ENCODE assay signal across 1 cellular context in the genomic region with DNA sequence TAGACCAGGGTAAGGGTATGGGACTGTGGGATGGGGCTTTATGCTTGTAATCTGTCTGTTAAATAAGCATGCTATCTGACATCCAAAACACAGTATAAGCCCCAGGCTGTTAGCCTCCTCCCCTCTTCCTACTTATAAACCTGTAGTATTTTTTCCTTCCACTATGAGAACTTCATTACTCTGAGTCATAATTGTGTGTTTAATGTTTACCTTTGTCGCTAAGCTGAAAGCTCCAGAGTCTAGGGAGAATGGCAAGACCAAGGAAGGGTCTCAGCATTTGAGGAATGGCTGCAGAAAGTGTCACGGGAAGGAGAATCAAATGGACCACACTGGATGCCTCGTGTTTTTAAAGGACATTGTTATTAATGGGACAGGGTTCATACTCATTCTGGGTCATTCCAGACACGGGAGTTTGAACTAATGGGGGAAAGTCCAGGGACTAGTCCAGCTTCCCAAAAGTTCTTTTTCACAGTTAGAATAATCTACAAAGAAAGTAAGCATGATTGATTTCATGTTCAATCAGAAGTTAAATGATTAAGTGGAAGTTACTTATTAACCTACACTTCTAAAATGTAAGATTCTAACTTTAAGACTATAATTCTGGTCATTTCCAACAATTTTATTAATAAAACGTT.
TF ChIP-seq lines count a peak whose summit lies in the region.

No MANE protein-coding gene starts in this region.

TF ChIP-seq in WTC11, 78 proteins besides CTCF, POLR2A, EP300 and RAD21 (continued from another document):
- TF ChIP-seq, protein P1, sequence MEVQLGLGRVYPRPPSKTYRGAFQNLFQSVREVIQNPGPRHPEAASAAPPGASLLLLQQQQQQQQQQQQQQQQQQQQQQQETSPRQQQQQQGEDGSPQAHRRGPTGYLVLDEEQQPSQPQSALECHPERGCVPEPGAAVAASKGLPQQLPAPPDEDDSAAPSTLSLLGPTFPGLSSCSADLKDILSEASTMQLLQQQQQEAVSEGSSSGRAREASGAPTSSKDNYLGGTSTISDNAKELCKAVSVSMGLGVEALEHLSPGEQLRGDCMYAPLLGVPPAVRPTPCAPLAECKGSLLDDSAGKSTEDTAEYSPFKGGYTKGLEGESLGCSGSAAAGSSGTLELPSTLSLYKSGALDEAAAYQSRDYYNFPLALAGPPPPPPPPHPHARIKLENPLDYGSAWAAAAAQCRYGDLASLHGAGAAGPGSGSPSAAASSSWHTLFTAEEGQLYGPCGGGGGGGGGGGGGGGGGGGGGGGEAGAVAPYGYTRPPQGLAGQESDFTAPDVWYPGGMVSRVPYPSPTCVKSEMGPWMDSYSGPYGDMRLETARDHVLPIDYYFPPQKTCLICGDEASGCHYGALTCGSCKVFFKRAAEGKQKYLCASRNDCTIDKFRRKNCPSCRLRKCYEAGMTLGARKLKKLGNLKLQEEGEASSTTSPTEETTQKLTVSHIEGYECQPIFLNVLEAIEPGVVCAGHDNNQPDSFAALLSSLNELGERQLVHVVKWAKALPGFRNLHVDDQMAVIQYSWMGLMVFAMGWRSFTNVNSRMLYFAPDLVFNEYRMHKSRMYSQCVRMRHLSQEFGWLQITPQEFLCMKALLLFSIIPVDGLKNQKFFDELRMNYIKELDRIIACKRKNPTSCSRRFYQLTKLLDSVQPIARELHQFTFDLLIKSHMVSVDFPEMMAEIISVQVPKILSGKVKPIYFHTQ (CRISPR knock-in tag; IDR thresholded peaks at IDR 0.05): no peak
- no peak for TF ChIP-seq CBFB (CRISPR knock-in tag; IDR thresholded peaks at IDR 0.05; ENCODE audit: low read depth)
- TF ChIP-seq CREB1 (CRISPR knock-in tag; IDR thresholded peaks at IDR 0.05): no peak
- no peak for TF ChIP-seq ZNF263 (CRISPR knock-in tag; IDR thresholded peaks at IDR 0.05; ENCODE audit: low read depth)
- TF ChIP-seq, protein P2, sequence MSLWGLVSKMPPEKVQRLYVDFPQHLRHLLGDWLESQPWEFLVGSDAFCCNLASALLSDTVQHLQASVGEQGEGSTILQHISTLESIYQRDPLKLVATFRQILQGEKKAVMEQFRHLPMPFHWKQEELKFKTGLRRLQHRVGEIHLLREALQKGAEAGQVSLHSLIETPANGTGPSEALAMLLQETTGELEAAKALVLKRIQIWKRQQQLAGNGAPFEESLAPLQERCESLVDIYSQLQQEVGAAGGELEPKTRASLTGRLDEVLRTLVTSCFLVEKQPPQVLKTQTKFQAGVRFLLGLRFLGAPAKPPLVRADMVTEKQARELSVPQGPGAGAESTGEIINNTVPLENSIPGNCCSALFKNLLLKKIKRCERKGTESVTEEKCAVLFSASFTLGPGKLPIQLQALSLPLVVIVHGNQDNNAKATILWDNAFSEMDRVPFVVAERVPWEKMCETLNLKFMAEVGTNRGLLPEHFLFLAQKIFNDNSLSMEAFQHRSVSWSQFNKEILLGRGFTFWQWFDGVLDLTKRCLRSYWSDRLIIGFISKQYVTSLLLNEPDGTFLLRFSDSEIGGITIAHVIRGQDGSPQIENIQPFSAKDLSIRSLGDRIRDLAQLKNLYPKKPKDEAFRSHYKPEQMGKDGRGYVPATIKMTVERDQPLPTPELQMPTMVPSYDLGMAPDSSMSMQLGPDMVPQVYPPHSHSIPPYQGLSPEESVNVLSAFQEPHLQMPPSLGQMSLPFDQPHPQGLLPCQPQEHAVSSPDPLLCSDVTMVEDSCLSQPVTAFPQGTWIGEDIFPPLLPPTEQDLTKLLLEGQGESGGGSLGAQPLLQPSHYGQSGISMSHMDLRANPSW (CRISPR knock-in tag; conservative IDR thresholded peaks at IDR 0.05; ENCODE audit: low read depth): no peak
- TF ChIP-seq, protein P3, sequence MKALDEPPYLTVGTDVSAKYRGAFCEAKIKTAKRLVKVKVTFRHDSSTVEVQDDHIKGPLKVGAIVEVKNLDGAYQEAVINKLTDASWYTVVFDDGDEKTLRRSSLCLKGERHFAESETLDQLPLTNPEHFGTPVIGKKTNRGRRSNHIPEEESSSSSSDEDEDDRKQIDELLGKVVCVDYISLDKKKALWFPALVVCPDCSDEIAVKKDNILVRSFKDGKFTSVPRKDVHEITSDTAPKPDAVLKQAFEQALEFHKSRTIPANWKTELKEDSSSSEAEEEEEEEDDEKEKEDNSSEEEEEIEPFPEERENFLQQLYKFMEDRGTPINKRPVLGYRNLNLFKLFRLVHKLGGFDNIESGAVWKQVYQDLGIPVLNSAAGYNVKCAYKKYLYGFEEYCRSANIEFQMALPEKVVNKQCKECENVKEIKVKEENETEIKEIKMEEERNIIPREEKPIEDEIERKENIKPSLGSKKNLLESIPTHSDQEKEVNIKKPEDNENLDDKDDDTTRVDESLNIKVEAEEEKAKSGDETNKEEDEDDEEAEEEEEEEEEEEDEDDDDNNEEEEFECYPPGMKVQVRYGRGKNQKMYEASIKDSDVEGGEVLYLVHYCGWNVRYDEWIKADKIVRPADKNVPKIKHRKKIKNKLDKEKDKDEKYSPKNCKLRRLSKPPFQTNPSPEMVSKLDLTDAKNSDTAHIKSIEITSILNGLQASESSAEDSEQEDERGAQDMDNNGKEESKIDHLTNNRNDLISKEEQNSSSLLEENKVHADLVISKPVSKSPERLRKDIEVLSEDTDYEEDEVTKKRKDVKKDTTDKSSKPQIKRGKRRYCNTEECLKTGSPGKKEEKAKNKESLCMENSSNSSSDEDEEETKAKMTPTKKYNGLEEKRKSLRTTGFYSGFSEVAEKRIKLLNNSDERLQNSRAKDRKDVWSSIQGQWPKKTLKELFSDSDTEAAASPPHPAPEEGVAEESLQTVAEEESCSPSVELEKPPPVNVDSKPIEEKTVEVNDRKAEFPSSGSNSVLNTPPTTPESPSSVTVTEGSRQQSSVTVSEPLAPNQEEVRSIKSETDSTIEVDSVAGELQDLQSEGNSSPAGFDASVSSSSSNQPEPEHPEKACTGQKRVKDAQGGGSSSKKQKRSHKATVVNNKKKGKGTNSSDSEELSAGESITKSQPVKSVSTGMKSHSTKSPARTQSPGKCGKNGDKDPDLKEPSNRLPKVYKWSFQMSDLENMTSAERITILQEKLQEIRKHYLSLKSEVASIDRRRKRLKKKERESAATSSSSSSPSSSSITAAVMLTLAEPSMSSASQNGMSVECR (CRISPR knock-in tag; IDR thresholded peaks at IDR 0.05; ENCODE audit: borderline replicate concordance): no peak
- TF ChIP-seq ATF1 (CRISPR knock-in tag; IDR thresholded peaks at IDR 0.05): no peak
- no peak for TF ChIP-seq CREM (CRISPR knock-in tag; IDR thresholded peaks at IDR 0.05)
- TF ChIP-seq ZNF138 (CRISPR knock-in tag; conservative IDR thresholded peaks at IDR 0.05): no peak
